Comparison of ENCODE assay signal across 27 cellular contexts in genomic region chr5:7813576-7813975, GRCh38. TPM values are rescaled to one million over a fixed set of nuclear protein-coding genes. Genes with fewer than 3 reads are reported as not detected.
"Had no signal": no experiment of that assay in that cellular context is flagged by ENCODE, and none has a peak within 500 bp of the region (broad histone marks: within the 10 kb centered on the region; RNA-seq: fewer than 3 reads in every experiment).

No MANE protein-coding gene starts in this region.

- H3K4me1 ChIP-seq: foreskin keratinocyte had no signal

- H3K36me3 ChIP-seq: esophagus squamous epithelium, ovary, spleen, tibial artery, upper lobe of left lung had no signal

- H3K9me3 ChIP-seq: esophagus squamous epithelium, ovary, spleen, tibial artery, upper lobe of left lung had no signal

- H3K27ac ChIP-seq: epithelial cell of prostate, esophagus squamous epithelium, foreskin keratinocyte, hepatocyte, ovary, spleen, tibial artery, upper lobe of left lung had no signal

- H3K4me3 ChIP-seq: esophagus squamous epithelium, hepatocyte, lung, ovary, spleen, tibial artery, upper lobe of left lung had no signal

- H3K9me3 Mint-ChIP-seq: dendritic cell treated with granulocyte-macrophage colony-stimulating factor and Interleukin-4, amounts not matched to agents 40 ng/mL and 50 ng/mL, for 4 days; effector memory CD8-positive, alpha-beta T cell; neural crest cell; stimulated activated memory B cell treated with anti-CD40 and anti-IgM and Interleukin-4, amounts not matched to agents 10 μg/mL and 1 μg/mL and 100 μg/mL, for 72 hours; stimulated activated naive CD8-positive, alpha-beta T cell treated with anti-CD3 and anti-CD28 coated beads, Interleukin-15, Interleukin-2, amounts not matched to agents 100 ng/mL and 50 ng/mL, for 24 hours had no signal

- H3K27ac Mint-ChIP-seq: dendritic cell treated with granulocyte-macrophage colony-stimulating factor and Interleukin-4, amounts not matched to agents 40 ng/mL and 50 ng/mL, for 4 days; effector memory CD8-positive, alpha-beta T cell; naive thymus-derived CD4-positive, alpha-beta T cell; progenitor cell of endocrine pancreas; stimulated activated memory B cell treated with anti-CD40 and anti-IgM and Interleukin-4, amounts not matched to agents 10 μg/mL and 1 μg/mL and 100 μg/mL, for 72 hours; stimulated activated naive CD8-positive, alpha-beta T cell treated with anti-CD3 and anti-CD28 coated beads, Interleukin-15, Interleukin-2, amounts not matched to agents 100 ng/mL and 50 ng/mL, for 24 hours had no signal

- H3K36me3 Mint-ChIP-seq: naive thymus-derived CD4-positive, alpha-beta T cell; stimulated activated memory B cell treated with anti-CD40 and anti-IgM and Interleukin-4, amounts not matched to agents 10 μg/mL and 1 μg/mL and 100 μg/mL, for 72 hours had no signal

- H3K4me3 Mint-ChIP-seq: dendritic cell treated with granulocyte-macrophage colony-stimulating factor and Interleukin-4, amounts not matched to agents 40 ng/mL and 50 ng/mL, for 4 days; effector memory CD8-positive, alpha-beta T cell; naive thymus-derived CD4-positive, alpha-beta T cell; neural crest cell; stimulated activated memory B cell treated with anti-CD40 and anti-IgM and Interleukin-4, amounts not matched to agents 10 μg/mL and 1 μg/mL and 100 μg/mL, for 72 hours; stimulated activated naive CD8-positive, alpha-beta T cell treated with anti-CD3 and anti-CD28 coated beads, Interleukin-15, Interleukin-2, amounts not matched to agents 100 ng/mL and 50 ng/mL, for 24 hours had no signal

- DNase-seq: cerebellar nuclear complex; effector memory CD8-positive, alpha-beta T cell; esophagus squamous epithelium; foreskin keratinocyte; kidney; left cardiac atrium; left ventricle myocardium superior; mesendoderm; naive thymus-derived CD4-positive, alpha-beta T cell; ovary; retina; spleen; stimulated activated CD4-positive, alpha-beta T cell treated with anti-CD3 and anti-CD28 coated beads, Interleukin-15, amount 100 ng/mL, for 24 hours; stimulated activated CD4-positive, alpha-beta T cell treated with anti-CD3 and anti-CD28 coated beads, Interleukin-1b, Interleukin-23, amount 100 ng/mL, for 48 hours; stimulated activated CD4-positive, alpha-beta T cell treated with anti-CD3 and anti-CD28 coated beads, Interleukin-4, amount 100 ng/mL, for 24 hours; tibial artery; upper lobe of left lung had no signal

- H3K27me3 ChIP-seq: foreskin keratinocyte, hepatocyte, ovary, tibial artery, upper lobe of left lung had no signal

- ATAC-seq: effector memory CD8-positive, alpha-beta T cell; foreskin keratinocyte; left cardiac atrium; left ventricle myocardium superior; naive thymus-derived CD4-positive, alpha-beta T cell; sciatic nerve; stimulated activated memory B cell treated with anti-CD40 and anti-IgM and Interleukin-4, amounts not matched to agents 10 μg/mL and 1 μg/mL and 100 μg/mL, for 72 hours had no signal

RNA-seq across cellular contexts. Expression of gene CFAP90, which starts 37.4 kb away (rescaled TPM):
- total RNA-seq: esophagus squamous epithelium; foreskin keratinocyte; left ventricle myocardium superior; mononuclear cell; naive thymus-derived CD4-positive, alpha-beta T cell had no signal
